Comparison of ENCODE assay signal across 30 cellular contexts in genomic region chr18:6434987-6435709, GRCh38. TPM values are rescaled to one million over a fixed set of nuclear protein-coding genes. Genes with fewer than 3 reads are reported as not detected.
"Had no signal": no experiment of that assay in that cellular context is flagged by ENCODE, and none has a peak within 500 bp of the region (broad histone marks: within the 10 kb centered on the region; RNA-seq: fewer than 3 reads in every experiment).

No MANE protein-coding gene starts in this region.

- H3K27ac ChIP-seq: brain microvascular endothelial cell, gastroesophageal sphincter, hepatocyte, pancreas, prostate gland, skin epidermis, thyroid gland, upper lobe of left lung, WERI-Rb-1 had no signal

- FAIRE-seq: astrocyte, endothelial cell of umbilical vein, pancreas had no signal

- H2AFZ ChIP-seq: hepatocyte had no signal

- H3K9me3 ChIP-seq: gastroesophageal sphincter, pancreas, prostate gland, thyroid gland, upper lobe of left lung had no signal

- DNase-seq: activated CD4-positive, alpha-beta T cell treated with anti-CD3 and anti-CD28 coated beads for 48 hours; activated CD4-positive, alpha-beta T cell treated with anti-CD3 and anti-CD28 coated beads, Interleukin-2, amount 50 U/mL, for 48 hours; activated CD8-positive, alpha-beta memory T cell treated with anti-CD3 and anti-CD28 coated beads, Interleukin-2, amount 50 U/mL, for 4 hours; activated effector memory CD4-positive, alpha-beta T cell treated with anti-CD3 and anti-CD28 coated beads, Interleukin-2, amount 50 U/mL, for 16 hours; activated naive CD4-positive, alpha-beta T cell treated with anti-CD3 and anti-CD28 coated beads for 36 hours; activated naive CD8-positive, alpha-beta T cell treated with anti-CD3 and anti-CD28 coated beads, Interleukin-2, amount 10 ng/mL, durations not matched to agents 7 days and 5 days; activated T-cell treated with anti-CD3 and anti-CD28 coated beads, Interleukin-2, amount 50 U/mL, for 1 hour; amniotic stem cell; brain microvascular endothelial cell; islet precursor cell; naive thymus-derived CD8-positive, alpha-beta T cell; nucleus accumbens; pancreas; retina; stimulated activated CD4-positive, alpha-beta T cell treated with anti-CD3 and anti-CD28 coated beads, Interleukin-12 subunit alpha, Interleukin-12 subunit beta, amount 100 ng/mL, for 4 hours; stimulated activated CD4-positive, alpha-beta T cell treated with anti-CD3 and anti-CD28 coated beads, Interleukin-4, amount 100 ng/mL, for 1 hour; stimulated activated naive CD8-positive, alpha-beta T cell treated with anti-CD3 and anti-CD28 coated beads, Interleukin-15, amount 100 ng/mL, for 72 hours; substantia nigra; T1000; thyroid gland; upper lobe of left lung; WERI-Rb-1 had no signal

- H3K4me1 ChIP-seq: gastroesophageal sphincter, pancreas, prostate gland, thyroid gland, upper lobe of left lung had no signal

- H3K4me3 ChIP-seq: hepatocyte, pancreas, prostate gland, skin epidermis, thyroid gland, upper lobe of left lung had no signal

- H3K27me3 ChIP-seq: brain microvascular endothelial cell, hepatocyte, pancreas, thyroid gland, upper lobe of left lung had no signal

- H3K36me3 ChIP-seq: brain microvascular endothelial cell, gastroesophageal sphincter, pancreas, prostate gland, thyroid gland, upper lobe of left lung, WERI-Rb-1 had no signal

- H3K79me2 ChIP-seq: hepatocyte had no signal

- ATAC-seq: activated CD4-positive, CD25-positive, alpha-beta regulatory T cell treated with anti-CD3 and anti-CD28 coated beads, Interleukin-2, amount 50 U/mL, for 24 hours; gastroesophageal sphincter; naive thymus-derived CD8-positive, alpha-beta T cell; pancreas; sciatic nerve; stimulated activated naive CD8-positive, alpha-beta T cell treated with anti-CD3 and anti-CD28 coated beads, Interleukin-15, amount 100 ng/mL, for 72 hours had no signal

RNA-seq across cellular contexts. Expression of gene L3MBTL4, which starts 20.4 kb away (rescaled TPM):
- polyA plus RNA-seq: endothelial cell of umbilical vein had no signal
